14 cellular contexts compared by ENCODE assay signal in genomic region chr4:164892018-164892417, GRCh38. TPM values are rescaled to one million over a fixed set of nuclear protein-coding genes. Genes with fewer than 3 reads are reported as not detected.
A peak's percentile ranks its signal among the peaks of the same experiment; 100 is the strongest.
DNase-seq lines count a peak whose midpoint lies in the region; ATAC-seq and TF ChIP-seq lines count a peak whose summit lies in the region.
"Had no signal": no experiment of that assay in that cellular context is flagged by ENCODE, and none has a peak within 500 bp of the region (broad histone marks: within the 10 kb centered on the region; RNA-seq: fewer than 3 reads in every experiment).

No MANE protein-coding gene starts in this region.

- ATAC-seq in GM18505 (IDR thresholded peaks at IDR 0.05; ENCODE audit: unreplicated experiment), result peak; percentile 92
- ATAC-seq in GM21367 (IDR thresholded peaks at IDR 0.05; ENCODE audit: unreplicated experiment), result peak; percentile 82
- ATAC-seq in HG02885 (IDR thresholded peaks at IDR 0.05; ENCODE audit: poor library complexity, unreplicated experiment), result peak; percentile 72
- peak; percentile 74 for ATAC-seq in HG03558 (IDR thresholded peaks at IDR 0.05; ENCODE audit: extremely low read depth, unreplicated experiment)
- ATAC-seq: psoas muscle had no signal

- TF ChIP-seq POLR2A in GM18505 (IDR thresholded peaks at IDR 0.05; ENCODE audit: borderline replicate concordance, extremely low read depth, insufficient read depth, insufficient read length), result no peak

- peaks cover 25% of the 10 kb centered on the region for H3K36me3 ChIP-seq in H7 (replicated peaks; ENCODE audit: control insufficient read depth, insufficient read depth, low read length)
- H3K36me3 ChIP-seq: thoracic aorta had no signal

- H3K4me3 ChIP-seq in H7 (ENCODE audit: insufficient read depth, low read depth, low read length), result no peak overlapping the region
- H3K4me3 ChIP-seq: psoas muscle, thoracic aorta had no signal

- DNase-seq in activated CD4-positive, CD25-positive, alpha-beta regulatory T cell treated with anti-CD3 and anti-CD28 coated beads, Interleukin-2, amount 50 U/mL, for 72 hours, result no peak
- DNase-seq in cortex of kidney (lab: John Stamatoyannopoulos, UW), result no peak
- no peak for DNase-seq in SHP77 (lab: John Stamatoyannopoulos, UW)
- no peak for DNase-seq in H7
- DNase-seq: activated naive CD4-positive, alpha-beta T cell; AML-193; NCI-H510A; psoas muscle had no signal

- no peaks in the 10 kb centered on the region for H3K27me3 ChIP-seq in H7 (ENCODE audit: control insufficient read depth, insufficient read depth, low read length)

RNA-seq across cellular contexts. Expression of gene APELA, which starts 15.0 kb away (rescaled TPM):
- 39.4 and 71.9 TPM in 2 replicates for total RNA-seq in H7 (2014; rRNA removed; shearing (Covaris generic))
- total RNA-seq: fibroblast of lung, psoas muscle, thoracic aorta had no signal
